Comparison of ENCODE assay signal across 18 cellular contexts in the genomic region with DNA sequence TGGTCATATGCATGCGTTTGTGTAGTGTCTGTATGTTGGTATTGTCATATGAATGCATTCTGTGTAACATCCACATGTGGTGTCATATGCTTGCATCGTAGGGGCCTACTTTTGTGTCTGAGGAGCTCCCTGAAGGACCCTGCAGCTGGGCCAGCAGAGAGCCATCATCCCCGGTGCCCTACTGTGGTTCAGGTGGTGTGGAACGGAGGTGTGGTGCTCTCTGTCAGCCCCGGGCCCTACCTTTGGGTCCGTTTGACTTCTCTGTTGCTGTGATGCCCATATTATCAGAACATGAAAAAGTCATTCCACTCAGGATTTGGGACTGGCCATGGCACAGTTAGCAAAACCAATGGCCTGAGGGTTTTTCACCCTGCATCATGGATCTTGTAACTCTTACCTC.
"Had no signal": no experiment of that assay in that cellular context is flagged by ENCODE, and none has a peak within 500 bp of the region (broad histone marks: within the 10 kb centered on the region; RNA-seq: fewer than 3 reads in every experiment).

No MANE protein-coding gene starts in this region.

- H3K4me1 ChIP-seq: esophagus muscularis mucosa, foreskin keratinocyte, heart left ventricle, left lung, lower lobe of right lung had no signal

- H3K27ac Mint-ChIP-seq: dendritic cell treated with granulocyte-macrophage colony-stimulating factor and Interleukin-4, amounts not matched to agents 40 ng/mL and 50 ng/mL, for 4 days; effector memory CD8-positive, alpha-beta T cell; immature natural killer cell; mesothelial cell of epicardium had no signal

- H3K27ac ChIP-seq: esophagus muscularis mucosa, foreskin keratinocyte, gastroesophageal sphincter, heart left ventricle, hepatocyte, left lung, lower lobe of right lung had no signal

- DNase-seq: cortex of kidney; effector CD8-positive, alpha-beta T cell; effector memory CD8-positive, alpha-beta T cell; foreskin keratinocyte; heart left ventricle; hypothalamus; immature natural killer cell; left cardiac atrium; left lung; left ventricle myocardium superior; lower lobe of right lung; mesenchymal stem cell; mucosa of descending colon had no signal

- H3K4me1 Mint-ChIP-seq: immature natural killer cell, mesothelial cell of epicardium had no signal

- H3K9me3 ChIP-seq: esophagus muscularis mucosa, gastroesophageal sphincter, heart left ventricle, left lung, lower lobe of right lung, mucosa of descending colon had no signal

- ATAC-seq: effector memory CD8-positive, alpha-beta T cell; foreskin keratinocyte; gastroesophageal sphincter; heart left ventricle; left cardiac atrium; left lung; left ventricle myocardium superior; lower lobe of right lung; mucosa of descending colon had no signal

- H3K36me3 Mint-ChIP-seq: immature natural killer cell, mesothelial cell of epicardium had no signal

- H3K4me3 ChIP-seq: esophagus muscularis mucosa, gastroesophageal sphincter, heart left ventricle, hepatocyte, left lung, lower lobe of right lung, mucosa of descending colon had no signal

- H3K27me3 Mint-ChIP-seq: dendritic cell treated with granulocyte-macrophage colony-stimulating factor and Interleukin-4, amounts not matched to agents 40 ng/mL and 50 ng/mL, for 4 days had no signal

- H3K9me3 Mint-ChIP-seq: dendritic cell treated with granulocyte-macrophage colony-stimulating factor and Interleukin-4, amounts not matched to agents 40 ng/mL and 50 ng/mL, for 4 days; effector memory CD8-positive, alpha-beta T cell; immature natural killer cell; mesothelial cell of epicardium had no signal

- H3K27me3 ChIP-seq: foreskin keratinocyte, heart left ventricle, hepatocyte had no signal

- H3K4me3 Mint-ChIP-seq: dendritic cell treated with granulocyte-macrophage colony-stimulating factor and Interleukin-4, amounts not matched to agents 40 ng/mL and 50 ng/mL, for 4 days; effector memory CD8-positive, alpha-beta T cell; immature natural killer cell; mesothelial cell of epicardium had no signal

- H3K36me3 ChIP-seq: esophagus muscularis mucosa, gastroesophageal sphincter, heart left ventricle, left lung, lower lobe of right lung had no signal
